Comparison of ENCODE assay signal across 10 cellular contexts in genomic region chr12:56029166-56029519, GRCh38. TPM values are rescaled to one million over a fixed set of nuclear protein-coding genes. Genes with fewer than 3 reads are reported as not detected.
A peak's percentile ranks its signal among the peaks of the same experiment; 100 is the strongest.
DNase-seq lines count a peak whose midpoint lies in the region; ATAC-seq, FAIRE-seq and TF ChIP-seq lines count a peak whose summit lies in the region.
"Had no signal": no experiment of that assay in that cellular context is flagged by ENCODE, and none has a peak within 500 bp of the region (broad histone marks: within the 10 kb centered on the region; RNA-seq: fewer than 3 reads in every experiment).

No MANE protein-coding gene starts in this region.

- ATAC-seq in activated CD4-positive, alpha-beta T cell treated with anti-CD3 and anti-CD28 coated beads for 36 hours, result no peak
- ATAC-seq in GM18873 (IDR thresholded peaks at IDR 0.05; ENCODE audit: low FRiP score, unreplicated experiment), result no peak

- DNase-seq in activated CD4-positive, alpha-beta T cell treated with anti-CD3 and anti-CD28 coated beads, Interleukin-2, amount 10 ng/mL, durations not matched to agents 24 days and 14 days, result no peak
- DNase-seq in activated CD4-positive, alpha-beta T cell treated with anti-CD3 and anti-CD28 coated beads for 36 hours, result no peak
- no peak for DNase-seq in activated T-helper 1 cell treated with anti-CD3 and anti-CD28 coated beads, Interleukin-12 subunit alpha, Interleukin-12 subunit beta, Interleukin-2, Interleukin-4 antibody, amounts not matched to agents 30 ng/mL and 10 ng/mL and 1 ng/mL, durations not matched to agents 14 hours and 24 hours and 36 hours (ENCODE audit: low spot score)
- DNase-seq in fibroblast of pulmonary artery (ENCODE audit: low read depth) (peak; percentile 73), smooth muscle cell (lab: John Stamatoyannopoulos, UW; ENCODE audit: unreplicated experiment) (no peak), GM13977 (ENCODE audit: low spot score) (no peak), GM19239 (ENCODE audit: insufficient read length, low spot score) (no peak)

- no peaks in the 10 kb centered on the region for H3K27me3 ChIP-seq in smooth muscle cell (ENCODE audit: low read depth)

- H3K27me3 Mint-ChIP-seq in activated CD4-positive, alpha-beta T cell treated with anti-CD3 and anti-CD28 coated beads, Interleukin-2, amount 10 ng/mL, durations not matched to agents 24 days and 14 days, result no peaks in the 10 kb centered on the region
- H3K27me3 Mint-ChIP-seq in activated CD4-positive, alpha-beta T cell treated with anti-CD3 and anti-CD28 coated beads for 36 hours, result no peaks in the 10 kb centered on the region
- H3K27me3 Mint-ChIP-seq in activated T-helper 1 cell treated with anti-CD3 and anti-CD28 coated beads, Interleukin-12 subunit alpha, Interleukin-12 subunit beta, Interleukin-2, Interleukin-4 antibody, amounts not matched to agents 30 ng/mL and 10 ng/mL and 1 ng/mL, durations not matched to agents 14 hours and 24 hours and 36 hours (ENCODE audit: insufficient read depth), result no peaks in the 10 kb centered on the region
- H3K27me3 Mint-ChIP-seq: activated CD8-positive, alpha-beta memory T cell treated with anti-CD3 and anti-CD28 coated beads, Interleukin-2, amount 10 ng/mL, durations not matched to agents 7 days and 5 days had no signal

- H3K27ac Mint-ChIP-seq in activated CD4-positive, alpha-beta T cell treated with anti-CD3 and anti-CD28 coated beads, Interleukin-2, amount 10 ng/mL, durations not matched to agents 24 days and 14 days, result peak overlapping the region; percentile 77
- no peak overlapping the region for H3K27ac Mint-ChIP-seq in activated CD4-positive, alpha-beta T cell treated with anti-CD3 and anti-CD28 coated beads for 36 hours
- peak overlapping the region; percentile 25 for H3K27ac Mint-ChIP-seq in activated T-helper 1 cell treated with anti-CD3 and anti-CD28 coated beads, Interleukin-12 subunit alpha, Interleukin-12 subunit beta, Interleukin-2, Interleukin-4 antibody, amounts not matched to agents 30 ng/mL and 10 ng/mL and 1 ng/mL, durations not matched to agents 14 hours and 24 hours and 36 hours

- H3K79me2 ChIP-seq in smooth muscle cell (ENCODE audit: low read depth), result no peaks in the 10 kb centered on the region

- TF ChIP-seq CTCF in fibroblast of pulmonary artery (IDR thresholded peaks at IDR 0.05; ENCODE audit: low read length, missing control alignments), result no peak
- no peak for TF ChIP-seq CTCF in smooth muscle cell (IDR thresholded peaks at IDR 0.05; ENCODE audit: borderline replicate concordance, insufficient read depth, poor library complexity, severe bottlenecking)
- no peak for TF ChIP-seq CTCF in GM13977 (IDR thresholded peaks at IDR 0.05; ENCODE audit: extremely low read depth, insufficient read depth, missing control alignments)

- H3K9ac ChIP-seq in smooth muscle cell (ENCODE audit: low read depth), result no peak overlapping the region

- CTCF ChIA-PET in activated CD4-positive, alpha-beta T cell treated with anti-CD3 and anti-CD28 coated beads for 36 hours (lab: Charles Lee), result interaction anchor here (0.6 to 5.2 kb wide), 29 partner anchors 9 to 312 kb away, joined by 3 to 69 read pairs (median 4); partner anchors contain the start of genes ERBB3, IKZF4, RAB5B and SUOX

- in situ Hi-C loops in GM13977 (cut with MboI; ENCODE audit: low pct_unique_long_range_greater_than_20kb, low sequenced_read_pairs, unreplicated experiment), result loop anchor here (25.0 kb wide), 1 partner anchor 292 kb away; the partner anchor contains the start of genes CD63 and GDF11

- H3K9me3 ChIP-seq in smooth muscle cell (replicated peaks; ENCODE audit: low read depth), result no peaks in the 10 kb centered on the region

- no peak overlapping the region for H3K4me3 ChIP-seq in fibroblast of pulmonary artery (replicated peaks; ENCODE audit: low read depth, low read length)
- H3K4me3 ChIP-seq in smooth muscle cell, result no peak overlapping the region

- H3F3A ChIP-seq in smooth muscle cell (ENCODE audit: low read depth), result peaks cover 9% of the 10 kb centered on the region

- no peak overlapping the region for H2AFZ ChIP-seq in smooth muscle cell (ENCODE audit: low read depth)

- H3K36me3 ChIP-seq in smooth muscle cell (ENCODE audit: low read depth), result peaks cover 3% of the 10 kb centered on the region

- peak overlapping the region; percentile 66 for H3K27ac ChIP-seq in smooth muscle cell (ENCODE audit: low read depth)

- POLR2A ChIA-PET in activated CD4-positive, alpha-beta T cell treated with anti-CD3 and anti-CD28 coated beads for 36 hours (lab: Charles Lee), result interaction anchor here (0.6 kb wide), 1 partner anchor 105 kb away, joined by 4 read pairs; no protein-coding TSS in a partner anchor

- H3K4me2 ChIP-seq in smooth muscle cell, result peak overlapping the region; percentile 47

- FAIRE-seq in GM19239 (lab: Jason Lieb, UNC), result no peak
- FAIRE-seq: colon had no signal

- H3K36me3 Mint-ChIP-seq in activated CD4-positive, alpha-beta T cell treated with anti-CD3 and anti-CD28 coated beads, Interleukin-2, amount 10 ng/mL, durations not matched to agents 24 days and 14 days (ENCODE audit: low read depth), result peaks cover 68% of the 10 kb centered on the region
- peaks cover 57% of the 10 kb centered on the region for H3K36me3 Mint-ChIP-seq in activated CD4-positive, alpha-beta T cell treated with anti-CD3 and anti-CD28 coated beads for 36 hours (ENCODE audit: low read depth)
- peaks cover 53% of the 10 kb centered on the region for H3K36me3 Mint-ChIP-seq in activated T-helper 1 cell treated with anti-CD3 and anti-CD28 coated beads, Interleukin-12 subunit alpha, Interleukin-12 subunit beta, Interleukin-2, Interleukin-4 antibody, amounts not matched to agents 30 ng/mL and 10 ng/mL and 1 ng/mL, durations not matched to agents 14 hours and 24 hours and 36 hours (ENCODE audit: low read depth)

- peaks cover 4% of the 10 kb centered on the region for H3K4me1 ChIP-seq in smooth muscle cell (ENCODE audit: low read depth)

- H4K20me1 ChIP-seq in smooth muscle cell (ENCODE audit: low read depth), result no peaks in the 10 kb centered on the region

- H3K4me1 Mint-ChIP-seq in activated CD4-positive, alpha-beta T cell treated with anti-CD3 and anti-CD28 coated beads, Interleukin-2, amount 10 ng/mL, durations not matched to agents 24 days and 14 days, result peaks cover 42% of the 10 kb centered on the region
- peaks cover 29% of the 10 kb centered on the region for H3K4me1 Mint-ChIP-seq in activated CD4-positive, alpha-beta T cell treated with anti-CD3 and anti-CD28 coated beads for 36 hours
- peaks cover 45% of the 10 kb centered on the region for H3K4me1 Mint-ChIP-seq in activated T-helper 1 cell treated with anti-CD3 and anti-CD28 coated beads, Interleukin-12 subunit alpha, Interleukin-12 subunit beta, Interleukin-2, Interleukin-4 antibody, amounts not matched to agents 30 ng/mL and 10 ng/mL and 1 ng/mL, durations not matched to agents 14 hours and 24 hours and 36 hours (ENCODE audit: low read depth)

- peak overlapping the region; percentile 58 for H3K4me3 Mint-ChIP-seq in activated CD4-positive, alpha-beta T cell treated with anti-CD3 and anti-CD28 coated beads, Interleukin-2, amount 10 ng/mL, durations not matched to agents 24 days and 14 days
- no peak overlapping the region for H3K4me3 Mint-ChIP-seq in activated CD4-positive, alpha-beta T cell treated with anti-CD3 and anti-CD28 coated beads for 36 hours
- no peak overlapping the region for H3K4me3 Mint-ChIP-seq in activated T-helper 1 cell treated with anti-CD3 and anti-CD28 coated beads, Interleukin-12 subunit alpha, Interleukin-12 subunit beta, Interleukin-2, Interleukin-4 antibody, amounts not matched to agents 30 ng/mL and 10 ng/mL and 1 ng/mL, durations not matched to agents 14 hours and 24 hours and 36 hours
- H3K4me3 Mint-ChIP-seq: activated CD8-positive, alpha-beta memory T cell treated with anti-CD3 and anti-CD28 coated beads, Interleukin-2, amount 10 ng/mL, durations not matched to agents 7 days and 5 days had no signal

- H3K9me3 Mint-ChIP-seq in activated CD4-positive, alpha-beta T cell treated with anti-CD3 and anti-CD28 coated beads, Interleukin-2, amount 10 ng/mL, durations not matched to agents 24 days and 14 days, result no peaks in the 10 kb centered on the region
- H3K9me3 Mint-ChIP-seq in activated CD4-positive, alpha-beta T cell treated with anti-CD3 and anti-CD28 coated beads for 36 hours (ENCODE audit: low read depth), result no peaks in the 10 kb centered on the region
- no peaks in the 10 kb centered on the region for H3K9me3 Mint-ChIP-seq in activated T-helper 1 cell treated with anti-CD3 and anti-CD28 coated beads, Interleukin-12 subunit alpha, Interleukin-12 subunit beta, Interleukin-2, Interleukin-4 antibody, amounts not matched to agents 30 ng/mL and 10 ng/mL and 1 ng/mL, durations not matched to agents 14 hours and 24 hours and 36 hours

- intact Hi-C loops in activated CD4-positive, alpha-beta T cell treated with anti-CD3 and anti-CD28 coated beads, Interleukin-2, amount 10 ng/mL, durations not matched to agents 24 days and 14 days (cut with micrococcal nuclease), result loop anchor here (1.0 kb wide), 2 partner anchors 12 to 33 kb away; partner anchors contain the start of gene RPS26
- intact Hi-C loops in activated CD4-positive, alpha-beta T cell treated with anti-CD3 and anti-CD28 coated beads for 36 hours (cut with DNase I, micrococcal nuclease), result loop anchor here (1.0 kb wide), 1 partner anchor 33 kb away; no protein-coding TSS in a partner anchor
- intact Hi-C loops in activated T-helper 1 cell treated with anti-CD3 and anti-CD28 coated beads, Interleukin-12 subunit alpha, Interleukin-12 subunit beta, Interleukin-2, Interleukin-4 antibody, amounts not matched to agents 30 ng/mL and 10 ng/mL and 1 ng/mL, durations not matched to agents 14 hours and 24 hours and 36 hours (cut with micrococcal nuclease), result loop anchor here (1.0 kb wide), 3 partner anchors 12 to 290 kb away; partner anchors contain the start of gene RPS26

RNA-seq across cellular contexts. Expression of gene IKZF4, which starts 8.3 kb away (rescaled TPM):
- total RNA-seq in activated CD4-positive, alpha-beta T cell treated with anti-CD3 and anti-CD28 coated beads, Interleukin-2, amount 10 ng/mL, durations not matched to agents 24 days and 14 days, result 24.3 and 26.1 TPM in 2 replicates
- 10 to 100 TPM; 14.9 to 16.3 TPM for total RNA-seq in activated CD4-positive, alpha-beta T cell treated with anti-CD3 and anti-CD28 coated beads for 36 hours
- total RNA-seq in activated T-helper 1 cell treated with anti-CD3 and anti-CD28 coated beads, Interleukin-12 subunit alpha, Interleukin-12 subunit beta, Interleukin-2, Interleukin-4 antibody, amounts not matched to agents 30 ng/mL and 10 ng/mL and 1 ng/mL, durations not matched to agents 14 hours and 24 hours and 36 hours, result 31.9 and 35.7 TPM in 2 replicates
- 3.9 and 4.2 TPM in 2 replicates for total RNA-seq in smooth muscle cell
- 5.4 and 6.8 TPM in 2 replicates for polyA plus RNA-seq in smooth muscle cell

RNA-seq across cellular contexts. Expression of gene RPS26, which starts 12.6 kb away (rescaled TPM):
- total RNA-seq in activated CD4-positive, alpha-beta T cell treated with anti-CD3 and anti-CD28 coated beads, Interleukin-2, amount 10 ng/mL, durations not matched to agents 24 days and 14 days, result 40.5 and 46.3 TPM in 2 replicates
- 10 to 100 TPM; 33.9 to 64.0 TPM for total RNA-seq in activated CD4-positive, alpha-beta T cell treated with anti-CD3 and anti-CD28 coated beads for 36 hours
- total RNA-seq in activated T-helper 1 cell treated with anti-CD3 and anti-CD28 coated beads, Interleukin-12 subunit alpha, Interleukin-12 subunit beta, Interleukin-2, Interleukin-4 antibody, amounts not matched to agents 30 ng/mL and 10 ng/mL and 1 ng/mL, durations not matched to agents 14 hours and 24 hours and 36 hours, result 35.4 and 38.2 TPM in 2 replicates
- total RNA-seq in smooth muscle cell, result 731 and 845 TPM in 2 replicates
- 282 and 323 TPM in 2 replicates for polyA plus RNA-seq in smooth muscle cell

RNA-seq across cellular contexts. Expression of gene SUOX, which starts 32.1 kb away (rescaled TPM):
- total RNA-seq in activated CD4-positive, alpha-beta T cell treated with anti-CD3 and anti-CD28 coated beads, Interleukin-2, amount 10 ng/mL, durations not matched to agents 24 days and 14 days, result 9.3 and 10.2 TPM in 2 replicates
- 1 to 10 TPM; 2.9 to 3.4 TPM for total RNA-seq in activated CD4-positive, alpha-beta T cell treated with anti-CD3 and anti-CD28 coated beads for 36 hours
- total RNA-seq in activated T-helper 1 cell treated with anti-CD3 and anti-CD28 coated beads, Interleukin-12 subunit alpha, Interleukin-12 subunit beta, Interleukin-2, Interleukin-4 antibody, amounts not matched to agents 30 ng/mL and 10 ng/mL and 1 ng/mL, durations not matched to agents 14 hours and 24 hours and 36 hours, result 12.0 and 12.9 TPM in 2 replicates
- total RNA-seq in smooth muscle cell, result 9.8 and 19.1 TPM in 2 replicates
- polyA plus RNA-seq in smooth muscle cell, result 12.8 and 13.8 TPM in 2 replicates

RNA-seq across cellular contexts. Expression of gene ERBB3, which starts 50.8 kb away (rescaled TPM):
- 0.14 and 0.57 TPM in 2 replicates for total RNA-seq in activated CD4-positive, alpha-beta T cell treated with anti-CD3 and anti-CD28 coated beads, Interleukin-2, amount 10 ng/mL, durations not matched to agents 24 days and 14 days
- under 1 TPM; 0.32 to 0.57 TPM for total RNA-seq in activated CD4-positive, alpha-beta T cell treated with anti-CD3 and anti-CD28 coated beads for 36 hours
- total RNA-seq in activated T-helper 1 cell treated with anti-CD3 and anti-CD28 coated beads, Interleukin-12 subunit alpha, Interleukin-12 subunit beta, Interleukin-2, Interleukin-4 antibody, amounts not matched to agents 30 ng/mL and 10 ng/mL and 1 ng/mL, durations not matched to agents 14 hours and 24 hours and 36 hours, result 0.51 and 0.65 TPM in 2 replicates
- 7.2 and 9.2 TPM in 2 replicates for total RNA-seq in smooth muscle cell
- 1.2 and 9.8 TPM in 2 replicates for polyA plus RNA-seq in smooth muscle cell

RNA-seq across cellular contexts. Expression of gene RAB5B, which starts 55.3 kb away (rescaled TPM):
- total RNA-seq in activated CD4-positive, alpha-beta T cell treated with anti-CD3 and anti-CD28 coated beads, Interleukin-2, amount 10 ng/mL, durations not matched to agents 24 days and 14 days, result 39.0 and 40.2 TPM in 2 replicates
- total RNA-seq in activated CD4-positive, alpha-beta T cell treated with anti-CD3 and anti-CD28 coated beads for 36 hours, result 10 to 100 TPM; 33.2 to 35.1 TPM
- total RNA-seq in activated T-helper 1 cell treated with anti-CD3 and anti-CD28 coated beads, Interleukin-12 subunit alpha, Interleukin-12 subunit beta, Interleukin-2, Interleukin-4 antibody, amounts not matched to agents 30 ng/mL and 10 ng/mL and 1 ng/mL, durations not matched to agents 14 hours and 24 hours and 36 hours, result 42.6 and 47.0 TPM in 2 replicates
- 77.2 and 90.4 TPM in 2 replicates for total RNA-seq in smooth muscle cell
- polyA plus RNA-seq in smooth muscle cell, result 81.9 and 93.4 TPM in 2 replicates

Comparison
In these comparisons a context has a peak if more than half of its experiments do, and no peak if none do; other contexts are left out.
1. RNA of gene RPS26, which starts 12.6 kb away (total RNA-seq): 731 to 845 TPM in smooth muscle cell; 33.9 to 64.0 TPM in activated CD4-positive, alpha-beta T cell treated with anti-CD3 and anti-CD28 coated beads for 36 hours, 40.5 to 46.3 TPM in activated CD4-positive, alpha-beta T cell treated with anti-CD3 and anti-CD28 coated beads, Interleukin-2, amount 10 ng/mL, durations not matched to agents 24 days and 14 days and 35.4 to 38.2 TPM in activated T-helper 1 cell treated with anti-CD3 and anti-CD28 coated beads, Interleukin-12 subunit alpha, Interleukin-12 subunit beta, Interleukin-2, Interleukin-4 antibody, amounts not matched to agents 30 ng/mL and 10 ng/mL and 1 ng/mL, durations not matched to agents 14 hours and 24 hours and 36 hours; every median in the first group is over 10 times any median in the second.